ENCODE assay signal across 8 cellular contexts in genomic region chr16:67720236-67720635, GRCh38. TPM values are rescaled to one million over a fixed set of nuclear protein-coding genes. Genes with fewer than 3 reads are reported as not detected.
DNase-seq lines count a peak whose midpoint lies in the region; ATAC-seq and TF ChIP-seq lines count a peak whose summit lies in the region.

No MANE protein-coding gene starts in this region.

- intact Hi-C loops in heart right ventricle (cut with DNase I) = loop anchor here in 1 of 10 donors (5.0 kb wide), 1 partner anchor 48 kb away; no protein-coding TSS in a partner anchor
- intact Hi-C loops in Right ventricle myocardium inferior (cut with DNase I) = no loop called here
- intact Hi-C loops in uterus (cut with DNase I; ENCODE audit: low total_unique reads) = no loop called here
- intact Hi-C loops in posterior cingulate gyrus (cut with DNase I) = loop anchor here (5.0 kb wide), 1 partner anchor 53 kb away; the partner anchor contains the start of genes C16orf86 and ENKD1

- H3K4me1 Mint-ChIP-seq in brain (peaks cover 50% of the 10 kb centered on the region), mesothelial cell of epicardium (peaks cover 23% of the 10 kb centered on the region)

- H3K36me3 Mint-ChIP-seq in brain = peaks cover 25% of the 10 kb centered on the region
- H3K36me3 Mint-ChIP-seq in mesothelial cell of epicardium = peaks cover 6% of the 10 kb centered on the region

- peaks cover 14% of the 10 kb centered on the region for H3K27me3 Mint-ChIP-seq in brain
- H3K27me3 Mint-ChIP-seq in mesothelial cell of epicardium (ENCODE audit: low read depth) = no peaks in the 10 kb centered on the region

- H3K4me3 Mint-ChIP-seq in brain = peak overlapping the region; percentile 93 to 98 (median 95)
- H3K4me3 Mint-ChIP-seq in mesothelial cell of epicardium = peak overlapping the region; percentile 84

- in situ Hi-C loops in GM13976 (cut with MboI; ENCODE audit: low sequenced_read_pairs, unreplicated experiment) = no loop called here

- peaks cover 0 to 30% (median 24%) of the 10 kb centered on the region in 9 donors for H3K4me1 ChIP-seq in heart right ventricle
- H3K4me1 ChIP-seq in uterus = no peaks in the 10 kb centered on the region

- H3K4me3 ChIP-seq in heart right ventricle (peak overlapping the region in 6 of 10 donors; percentile 81 to 100 (median 94)), uterus (no peak overlapping the region)

- H3K9me3 Mint-ChIP-seq in brain (peaks cover 0 to 2% (median 0%) of the 10 kb centered on the region in 5 experiments), mesothelial cell of epicardium (no peaks in the 10 kb centered on the region)

- peak overlapping the region in 4 of 5 experiments; percentile 96 to 98 (median 97) for H3K27ac Mint-ChIP-seq in brain
- H3K27ac Mint-ChIP-seq in mesothelial cell of epicardium = peak overlapping the region; percentile 91

- H3K27me3 ChIP-seq in heart right ventricle (no peaks in the 10 kb centered on the region), uterus (no peaks in the 10 kb centered on the region)

- no peak for TF ChIP-seq POLR2A in uterus (IDR thresholded peaks at IDR 0.05)

- H3K9me3 ChIP-seq in heart right ventricle = no peaks in the 10 kb centered on the region
- no peaks in the 10 kb centered on the region for H3K9me3 ChIP-seq in uterus

- no peak for DNase-seq in heart right ventricle
- DNase-seq in Right ventricle myocardium inferior (ENCODE audit: missing footprints) = no peak
- DNase-seq in mesothelial cell of epicardium (ENCODE audit: low spot score in 2 of 2, unreplicated experiment in 2 of 2) = no peak
- DNase-seq in uterus = no peak
- no peak for DNase-seq in GM13976 (ENCODE audit: low spot score)
- no peak for DNase-seq in NCI-H1048 (lab: John Stamatoyannopoulos, UW)
- DNase-seq in posterior cingulate gyrus = no peak

- H3K36me3 ChIP-seq in heart right ventricle (peaks cover 0 to 28% (median 12%) of the 10 kb centered on the region in 9 donors), uterus (no peaks in the 10 kb centered on the region)

- no peak for TF ChIP-seq CTCF in heart right ventricle (IDR thresholded peaks at IDR 0.05)
- no peak for TF ChIP-seq CTCF in brain (conservative IDR thresholded peaks at IDR 0.05)
- no peak for TF ChIP-seq CTCF in mesothelial cell of epicardium (IDR thresholded peaks at IDR 0.05; ENCODE audit: unreplicated experiment)
- no peak for TF ChIP-seq CTCF in uterus (IDR thresholded peaks at IDR 0.05)
- TF ChIP-seq CTCF in GM13976 (IDR thresholded peaks at IDR 0.05; ENCODE audit: borderline replicate concordance, control extremely low read depth, extremely low read depth, insufficient read depth, missing control alignments) = no peak

- no peak for ATAC-seq in heart right ventricle
- ATAC-seq in Right ventricle myocardium inferior = no peak

- H3K27ac ChIP-seq in heart right ventricle (peak overlapping the region in 9 of 10 donors; percentile 82 to 97 (median 93)), uterus (peak overlapping the region; percentile 79 to 95)

- WGBS in heart right ventricle, 2 donors = 36 to 53% methylated on average over 1 of the region's 1 CpG

RNA-seq across cellular contexts. Expression of gene GFOD2, which starts 1.1 kb away (rescaled TPM):
- 10 to 100 TPM in 2 of 10 donors, 1 to 10 TPM in 8; 6.0 to 10.7 (median 8.2) TPM for total RNA-seq in heart right ventricle
- 10 to 100 TPM in 1 of 2 donors, 1 to 10 TPM in 1; 8.2 to 10.9 TPM for polyA plus RNA-seq in heart right ventricle
- total RNA-seq in Right ventricle myocardium inferior = 9.0 TPM
- 38.7 TPM for polyA plus RNA-seq in brain (ENCODE audit: insufficient read depth, low read depth, low replicate concordance)
- total RNA-seq in mesothelial cell of epicardium = 22.8 to 27.0 TPM (median 26.1 TPM) in 3 replicates
- 10 to 100 TPM; 11.0 to 28.5 (median 26.3) TPM for total RNA-seq in uterus

RNA-seq across cellular contexts. Expression of gene C16orf86, which starts 53.6 kb away (rescaled TPM):
- total RNA-seq in heart right ventricle = 1 to 10 TPM; 2.8 to 5.6 (median 4.3) TPM
- polyA plus RNA-seq in heart right ventricle = 1 to 10 TPM; 2.6 to 3.7 TPM
- 3.0 TPM for total RNA-seq in Right ventricle myocardium inferior
- 6.6 TPM for polyA plus RNA-seq in brain (ENCODE audit: insufficient read depth, low read depth, low replicate concordance)
- total RNA-seq in mesothelial cell of epicardium = 1.2 to 2.0 TPM (median 1.8 TPM) in 3 replicates
- 1 to 10 TPM in 3 of 4 donors, not detected in 1; 5.3 to 8.6 (median 6.9) TPM for total RNA-seq in uterus

RNA-seq across cellular contexts. Expression of gene ENKD1, which starts 53.7 kb away (rescaled TPM):
- total RNA-seq in heart right ventricle (10 to 100 TPM in 1 of 10 donors, 1 to 10 TPM in 9; 3.6 to 12.7 (median 8.4) TPM), Right ventricle myocardium inferior (9.9 TPM), mesothelial cell of epicardium (11.7 to 13.0 TPM (median 12.8 TPM) in 3 replicates), uterus (10 to 100 TPM in 3 of 4 donors, 1 to 10 TPM in 1; 4.1 to 22.4 (median 13.7) TPM)
- polyA plus RNA-seq in heart right ventricle (10 to 100 TPM; 24.5 to 30.9 TPM), brain (ENCODE audit: insufficient read depth, low read depth, low replicate concordance) (43.7 TPM)

RNA-seq across cellular contexts. Expression of gene PARD6A, which starts 59.5 kb away (rescaled TPM):
- total RNA-seq in heart right ventricle (1 to 10 TPM; 1.7 to 5.9 (median 2.2) TPM), Right ventricle myocardium inferior (3.7 TPM), mesothelial cell of epicardium (1.9 to 2.2 TPM (median 1.9 TPM) in 3 replicates), uterus (10 to 100 TPM in 1 of 4 donors, 1 to 10 TPM in 2, not detected in 1; 1.6 to 32.9 (median 7.9) TPM)
- polyA plus RNA-seq in heart right ventricle (1 to 10 TPM; 2.7 to 5.8 TPM), brain (ENCODE audit: insufficient read depth, low read depth, low replicate concordance) (39.6 TPM)

Comparison
In these comparisons a context has a peak if more than half of its experiments do, and no peak if none do; other contexts are left out.
1. H3K4me3 ChIP-seq: peak in heart right ventricle (6 of 10); none in uterus (0 of 2).